ENCODE assay signal across 10 cellular contexts in genomic region chr15:73284073-73284472, GRCh38.
DNase-seq lines count a peak whose midpoint lies in the region; ATAC-seq and TF ChIP-seq lines count a peak whose summit lies in the region.
"Had no signal": no experiment of that assay in that cellular context is flagged by ENCODE, and none has a peak within 500 bp of the region (broad histone marks: within the 10 kb centered on the region; RNA-seq: fewer than 3 reads in every experiment).

No MANE protein-coding gene starts in this region.

- H3K36me3 ChIP-seq in SK-N-MC (ENCODE audit: insufficient read depth, low read length), result no peaks in the 10 kb centered on the region
- H3K36me3 ChIP-seq: prostate gland had no signal

- H3K4me3 ChIP-seq in SK-N-MC, result peak overlapping the region; percentile 51; the same call in 1 of the 2 replicates
- H3K4me3 ChIP-seq: prostate gland had no signal

- H3K27ac ChIP-seq in SK-N-MC (peak overlapping the region; percentile 66), foreskin keratinocyte (no peak overlapping the region)
- H3K27ac ChIP-seq: prostate gland had no signal

- H3K9ac ChIP-seq in SK-N-MC (ENCODE audit: insufficient read length), result no peak overlapping the region

- DNase-seq in AML-193 (lab: John Stamatoyannopoulos, UW) (peak; percentile 51 to 57), HT-29 (ENCODE audit: low spot score) (peak; percentile 57), SK-N-MC (ENCODE audit: low read depth, low spot score) (peak; percentile 64), foreskin keratinocyte (no peak), NCI-H2029 treated with DMSO at 0.1 percent for 48 hours (lab: John Stamatoyannopoulos, UW) (no peak), GM13976 (ENCODE audit: low spot score) (no peak), HuH-7 (ENCODE audit: low spot score) (no peak), NCI-H2196 (lab: John Stamatoyannopoulos, UW; ENCODE audit: unreplicated experiment) (no peak)
- DNase-seq: amniotic stem cell had no signal

- in situ Hi-C loops in GM13976 (cut with MboI; ENCODE audit: low sequenced_read_pairs, unreplicated experiment), result no loop called here

- TF ChIP-seq CTCF in foreskin keratinocyte (conservative IDR thresholded peaks at IDR 0.05) (peak; percentile 60), GM13976 (IDR thresholded peaks at IDR 0.05; ENCODE audit: borderline replicate concordance, control extremely low read depth, extremely low read depth, insufficient read depth, missing control alignments) (no peak)

- no peaks in the 10 kb centered on the region for H3K27me3 ChIP-seq in foreskin keratinocyte

- ATAC-seq in foreskin keratinocyte, result no peak

- H3K4me1 ChIP-seq in foreskin keratinocyte, result no peaks in the 10 kb centered on the region
- H3K4me1 ChIP-seq: prostate gland had no signal

- no peaks in the 10 kb centered on the region for H3K9me3 ChIP-seq in SK-N-MC (ENCODE audit: low read depth, low read length)
- H3K9me3 ChIP-seq: prostate gland had no signal

Comparison
In these comparisons a context has a peak if more than half of its experiments do, and no peak if none do; other contexts are left out.
1. DNase-seq: peak in AML-193 (2 of 2), HT-29 (single experiment) and SK-N-MC (single experiment); none in foreskin keratinocyte (0 of 2), NCI-H2029 treated with DMSO at 0.1 percent for 48 hours (single experiment), GM13976 (single experiment), HuH-7 (single experiment) and NCI-H2196 (single experiment).